Comparison of ENCODE assay signal across 28 cellular contexts in the genomic region with DNA sequence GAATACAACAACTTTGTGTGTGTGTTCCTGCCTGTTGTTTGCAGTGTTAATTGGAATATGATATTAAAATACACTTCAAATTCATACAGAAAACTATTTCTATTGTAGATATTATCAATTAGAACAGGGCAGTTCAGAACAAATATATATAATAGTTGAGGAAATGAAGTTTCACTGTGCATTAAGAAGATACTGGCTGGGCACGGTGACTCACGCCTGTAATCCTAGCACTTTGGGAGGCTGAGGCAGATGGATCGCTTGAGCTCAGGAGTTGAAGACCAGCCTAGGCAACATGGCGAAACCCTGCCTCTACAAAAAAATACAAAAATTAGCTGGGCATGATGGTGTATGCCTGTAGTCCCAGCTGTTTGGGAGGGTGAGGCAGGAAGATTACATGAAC.
DNase-seq lines count a peak whose midpoint lies in the region; ATAC-seq and TF ChIP-seq lines count a peak whose summit lies in the region.
"Had no signal": no experiment of that assay in that cellular context is flagged by ENCODE, and none has a peak within 500 bp of the region (broad histone marks: within the 10 kb centered on the region; RNA-seq: fewer than 3 reads in every experiment).

No MANE protein-coding gene starts in this region.

- ATAC-seq in SK-N-SH treated with all-trans-retinoic acid at 6 μM for 48 hours (no peak), HG03571 (IDR thresholded peaks at IDR 0.05; ENCODE audit: unreplicated experiment) (no peak)
- ATAC-seq: activated naive CD4-positive, alpha-beta T cell treated with anti-CD3 and anti-CD28 coated beads, Interleukin-2, amount 50 U/mL, for 72 hours; GM12878; left lung had no signal

- H3K36me3 ChIP-seq in SK-N-SH (replicated peaks in 1 of 2; ENCODE audit: control insufficient read depth in 1 of 2, insufficient read depth in 2 of 2, low read length in 1 of 2): peaks cover 40 to 56% of the 10 kb centered on the region in 2 experiments
- H3K36me3 ChIP-seq in skeletal muscle satellite cell (ENCODE audit: insufficient read depth, low read length): peaks cover 53% of the 10 kb centered on the region
- H3K36me3 ChIP-seq: left lung had no signal

- H3K4me1 ChIP-seq in SK-N-SH (ENCODE audit: control insufficient read depth in 1 of 2, insufficient read depth in 2 of 2, low read depth in 1 of 2, low read length in 1 of 2) (peaks cover 13 to 41% of the 10 kb centered on the region in 2 experiments; a peak in 3 of 4 replicates), skeletal muscle satellite cell (ENCODE audit: control insufficient read depth, insufficient read depth, low read length) (peaks cover 81% of the 10 kb centered on the region)
- H3K4me1 ChIP-seq: left lung, parathyroid adenoma had no signal

- no peak for TF ChIP-seq EP300 in SK-N-SH (IDR thresholded peaks at IDR 0.05; ENCODE audit: borderline replicate concordance in 1 of 2, low read depth in 1 of 2, low read length in 1 of 2)

- no peak overlapping the region for H3K4me2 ChIP-seq in SK-N-SH
- no peak overlapping the region for H3K4me2 ChIP-seq in skeletal muscle satellite cell (ENCODE audit: low read length)

- H3K27me3 ChIP-seq in SK-N-SH (ENCODE audit: insufficient read depth): no peaks in the 10 kb centered on the region
- H3K27me3 ChIP-seq in skeletal muscle satellite cell (ENCODE audit: control insufficient read depth, insufficient read depth, low read length): no peaks in the 10 kb centered on the region
- H3K27me3 ChIP-seq: left lung had no signal

- H2AFZ ChIP-seq in SK-N-SH (ENCODE audit: low read depth): no peak overlapping the region
- H2AFZ ChIP-seq: parathyroid adenoma had no signal

- CTCF ChIA-PET in SK-N-SH (lab: Yijun Ruan, JAX) (interaction anchor here (1.0 to 1.4 kb wide), 2 partner anchors 10 to 143 kb away, joined by 3 to 6 read pairs; no protein-coding TSS in a partner anchor), RWPE1 (lab: Yijun Ruan, JAX) (interaction anchor here (0.6 kb wide), 2 partner anchors 16 to 88 kb away, joined by 3 to 5 read pairs; no protein-coding TSS in a partner anchor)

- TF ChIP-seq RAD21 in SK-N-SH (IDR thresholded peaks at IDR 0.05; ENCODE audit: low read length): no peak

- peak overlapping the region; percentile 45 to 95; a peak in 3 of 4 replicates for H3K27ac ChIP-seq in SK-N-SH (ENCODE audit: low read depth in 2 of 2, low read length in 1 of 2)
- peak overlapping the region; percentile 79 for H3K27ac ChIP-seq in RWPE1
- H3K27ac ChIP-seq: 22Rv1, left lung, parathyroid adenoma had no signal

- H3K9me3 ChIP-seq in SK-N-SH (no peaks in the 10 kb centered on the region), skeletal muscle satellite cell (replicated peaks; ENCODE audit: low read length) (no peaks in the 10 kb centered on the region)
- H3K9me3 ChIP-seq: left lung had no signal

- TF ChIP-seq CTCF in SK-N-SH (IDR thresholded peaks at IDR 0.05) (no peak), RWPE1 (conservative IDR thresholded peaks at IDR 0.05; ENCODE audit: low read depth) (no peak), epithelial cell of esophagus (IDR thresholded peaks at IDR 0.05; ENCODE audit: insufficient read depth, low read depth, low read length, missing control alignments) (no peak)

- H3K4me3 ChIP-seq in SK-N-SH (ENCODE audit: low read depth in 2 of 2, low read length in 1 of 2) (no peak overlapping the region), epithelial cell of esophagus (ENCODE audit: low read length) (no peak overlapping the region), skeletal muscle satellite cell (ENCODE audit: low read length) (no peak overlapping the region)
- H3K4me3 ChIP-seq: GM12878, left lung had no signal

- peaks cover 50% of the 10 kb centered on the region for H3F3A ChIP-seq in SK-N-SH (replicated peaks; ENCODE audit: insufficient read depth)

- 49% methylated on average over 4 of the region's 4 CpGs for WGBS in SK-N-SH (ENCODE audit: low lambda C conversion rate)

- H4K20me1 ChIP-seq in SK-N-SH (ENCODE audit: insufficient read depth): no peaks in the 10 kb centered on the region; the same call in 1 of the 2 replicates

- H3K9me2 ChIP-seq in SK-N-SH: no peaks in the 10 kb centered on the region

- DNase-seq in SK-N-SH: no peak
- no peak for DNase-seq in RWPE1 (ENCODE audit: low spot score)
- peak; percentile 36 for DNase-seq in epithelial cell of esophagus (ENCODE audit: low read depth)
- DNase-seq in effector CD8-positive, alpha-beta T cell (lab: John Stamatoyannopoulos, UW): no peak
- DNase-seq in NCI-H1105 treated with DMSO at 0.1 percent for 48 hours (lab: John Stamatoyannopoulos, UW): no peak
- DNase-seq: activated B cell treated with CpG ODN at 0.5 μM for 24 hours; activated CD4-positive, alpha-beta T cell treated with anti-CD3 and anti-CD28 coated beads, Interleukin-2, amount 10 ng/mL, durations not matched to agents 7 days and 5 days; amygdala; CD4-positive, alpha-beta memory T cell; H9; left lung; mesendoderm; NCI-H1048; NCI-H187; NCI-H2171 treated with DMSO at 0.1 percent for 48 hours; NCI-H524 treated with DMSO at 0.1 percent for 48 hours; NK-92 treated with Interleukin-12 subunit alpha and Interleukin-12 subunit beta, amount 100 ng/mL, for 24 hours; retina; SHP77 treated with DMSO at 0.1 percent for 48 hours; stimulated activated CD8-positive, alpha-beta memory T cell treated with anti-CD3 and anti-CD28 coated beads, Interleukin-4, amount 100 ng/mL, for 48 hours; T1000 had no signal

- H3K9ac ChIP-seq in SK-N-SH (no peak overlapping the region), skeletal muscle satellite cell (ENCODE audit: low read depth, low read length) (peak overlapping the region; percentile 81)
- H3K9ac ChIP-seq: parathyroid adenoma had no signal

- H3K79me2 ChIP-seq in SK-N-SH (ENCODE audit: insufficient read depth): peaks cover 81% of the 10 kb centered on the region

- POLR2A ChIA-PET in SK-N-SH (lab: Yijun Ruan, JAX): no interaction called here
- POLR2A ChIA-PET in RWPE1 (lab: Yijun Ruan, JAX; ENCODE audit: low non-redundant PET): no interaction called here

TF ChIP-seq in SK-N-SH, 30 proteins besides CTCF, POLR2A, EP300 and RAD21:
- TF ChIP-seq GATA2 (CRISPR knock-in tag; IDR thresholded peaks at IDR 0.05) (no peak), JUND (IDR thresholded peaks at IDR 0.05) (peak; percentile 39; the same call in 1 of the 2 replicates), RXRA (IDR thresholded peaks at IDR 0.05; ENCODE audit: borderline replicate concordance, low read depth) (no peak), FOSL2 (IDR thresholded peaks at IDR 0.05; ENCODE audit: borderline replicate concordance, low read depth) (peak; percentile 64; the same call in 1 of the 2 replicates), TCF12 (IDR thresholded peaks at IDR 0.05) (peak; percentile 14; the same call in 1 of the 2 replicates)
- TF ChIP-seq, protein P1, sequence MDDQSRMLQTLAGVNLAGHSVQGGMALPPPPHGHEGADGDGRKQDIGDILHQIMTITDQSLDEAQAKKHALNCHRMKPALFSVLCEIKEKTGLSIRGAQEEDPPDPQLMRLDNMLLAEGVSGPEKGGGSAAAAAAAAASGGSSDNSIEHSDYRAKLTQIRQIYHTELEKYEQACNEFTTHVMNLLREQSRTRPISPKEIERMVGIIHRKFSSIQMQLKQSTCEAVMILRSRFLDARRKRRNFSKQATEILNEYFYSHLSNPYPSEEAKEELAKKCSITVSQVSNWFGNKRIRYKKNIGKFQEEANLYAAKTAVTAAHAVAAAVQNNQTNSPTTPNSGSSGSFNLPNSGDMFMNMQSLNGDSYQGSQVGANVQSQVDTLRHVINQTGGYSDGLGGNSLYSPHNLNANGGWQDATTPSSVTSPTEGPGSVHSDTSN (IDR thresholded peaks at IDR 0.05): peak; percentile 19; the same call in 1 of the 2 replicates

TF ChIP-seq in SK-N-SH treated with all-trans-retinoic acid at 6 μM for 48 hours, 23 proteins besides CTCF, POLR2A, EP300 and RAD21:
- TF ChIP-seq TCF4 (CRISPR knock-in tag; IDR thresholded peaks at IDR 0.05; ENCODE audit: borderline replicate concordance) (no peak), ZFP30 (CRISPR knock-in tag; IDR thresholded peaks at IDR 0.05) (no peak)
- TF ChIP-seq, protein P2, sequence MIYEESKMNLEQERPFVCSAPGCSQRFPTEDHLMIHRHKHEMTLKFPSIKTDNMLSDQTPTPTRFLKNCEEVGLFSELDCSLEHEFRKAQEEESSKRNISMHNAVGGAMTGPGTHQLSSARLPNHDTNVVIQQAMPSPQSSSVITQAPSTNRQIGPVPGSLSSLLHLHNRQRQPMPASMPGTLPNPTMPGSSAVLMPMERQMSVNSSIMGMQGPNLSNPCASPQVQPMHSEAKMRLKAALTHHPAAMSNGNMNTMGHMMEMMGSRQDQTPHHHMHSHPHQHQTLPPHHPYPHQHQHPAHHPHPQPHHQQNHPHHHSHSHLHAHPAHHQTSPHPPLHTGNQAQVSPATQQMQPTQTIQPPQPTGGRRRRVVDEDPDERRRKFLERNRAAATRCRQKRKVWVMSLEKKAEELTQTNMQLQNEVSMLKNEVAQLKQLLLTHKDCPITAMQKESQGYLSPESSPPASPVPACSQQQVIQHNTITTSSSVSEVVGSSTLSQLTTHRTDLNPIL (CRISPR knock-in tag; IDR thresholded peaks at IDR 0.05; ENCODE audit: low read depth): no peak
